Comparison of ENCODE assay signal across 11 cellular contexts in the genomic region with DNA sequence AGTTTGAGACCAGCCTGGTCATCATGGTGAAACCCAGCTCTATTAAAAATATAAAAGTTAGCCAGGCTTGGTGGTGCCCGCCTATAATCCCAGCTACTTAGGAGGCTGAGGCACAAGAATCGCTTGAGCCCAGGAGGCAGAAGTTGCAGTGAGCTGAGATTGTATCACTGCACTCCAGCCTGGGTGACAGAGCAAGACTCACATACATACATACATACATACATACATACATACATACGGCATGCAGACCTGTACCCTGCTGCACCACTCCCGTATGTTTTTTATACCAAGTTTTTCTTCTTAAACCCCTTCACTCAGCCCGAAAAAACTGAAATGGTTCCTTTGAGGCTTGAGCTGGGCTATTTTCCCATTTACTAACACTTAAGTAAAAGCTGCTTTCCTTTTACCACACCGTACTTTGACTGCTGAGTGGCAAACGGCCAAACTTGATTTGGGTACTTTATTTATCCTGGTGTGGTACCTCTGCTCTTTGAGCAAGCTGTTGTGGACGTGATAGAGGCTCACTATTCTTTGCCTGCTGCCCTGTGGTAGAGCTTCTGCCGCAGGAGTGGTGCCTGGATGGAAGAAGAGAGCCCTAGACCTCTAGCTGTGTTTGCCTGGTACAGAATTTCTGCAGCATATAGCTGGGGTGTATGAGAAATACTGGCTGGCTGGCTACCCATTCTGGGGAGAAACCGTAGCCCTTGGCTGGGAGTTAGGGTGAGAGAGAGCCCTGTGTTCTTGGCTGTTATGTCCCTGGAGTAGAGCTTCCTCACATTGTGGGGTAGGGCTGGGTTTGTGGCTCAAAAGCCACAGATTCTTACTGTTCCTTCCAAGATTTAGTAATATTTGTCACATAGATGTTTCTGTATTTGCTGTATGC. TPM values are rescaled to one million over a fixed set of nuclear protein-coding genes. Genes with fewer than 3 reads are reported as not detected.
A peak's percentile ranks its signal among the peaks of the same experiment; 100 is the strongest.
DNase-seq lines count a peak whose midpoint lies in the region; ATAC-seq and TF ChIP-seq lines count a peak whose summit lies in the region.
"Had no signal": no experiment of that assay in that cellular context is flagged by ENCODE, and none has a peak within 500 bp of the region (broad histone marks: within the 10 kb centered on the region; RNA-seq: fewer than 3 reads in every experiment).

No MANE protein-coding gene starts in this region.

- peak; percentile 29 for DNase-seq in SKM-1 treated with dmso at 0.1 percent for 144 hours (lab: John Stamatoyannopoulos, UW; ENCODE audit: unreplicated experiment)
- no peak for DNase-seq in SKM-1 (lab: John Stamatoyannopoulos, UW; ENCODE audit: unreplicated experiment)
- DNase-seq in cardiac fibroblast (ENCODE audit: low read depth in 2 of 2), result peak; percentile 37 to 55
- peak in 1 of 2 donors; percentile 22 for DNase-seq in thyroid gland
- DNase-seq in stimulated activated CD4-positive, alpha-beta T cell treated with anti-CD3 and anti-CD28 coated beads, Interleukin-1b, Interleukin-23, amount 100 ng/mL, for 48 hours, result no peak
- DNase-seq in pons (ENCODE audit: low spot score), result no peak
- DNase-seq: foreskin keratinocyte, NCI-H1105 had no signal

- TF ChIP-seq POLR2A in thyroid gland (IDR thresholded peaks at IDR 0.05), result no peak

- H3K4me1 ChIP-seq in thyroid gland, result peaks cover 11 to 18% of the 10 kb centered on the region in 2 donors
- H3K4me1 ChIP-seq: foreskin keratinocyte had no signal

- no peak for TF ChIP-seq CTCF in cardiac fibroblast (IDR thresholded peaks at IDR 0.05; ENCODE audit: low read depth, low read length)
- no peak for TF ChIP-seq CTCF in thyroid gland (IDR thresholded peaks at IDR 0.05)

- 60 to 69% methylated on average over 10 of the region's 10 CpGs for WGBS in thyroid gland, 2 donors

- H3K27ac ChIP-seq in layer of hippocampus (ENCODE audit: low read depth, low read length) (peak overlapping the region; percentile 77), thyroid gland (peak overlapping the region; percentile 35 to 75 (median 35))
- H3K27ac ChIP-seq: foreskin keratinocyte, thoracic aorta had no signal

- H3K27me3 ChIP-seq in layer of hippocampus (ENCODE audit: control insufficient read depth, insufficient read depth, low read length) (no peaks in the 10 kb centered on the region), thyroid gland (no peaks in the 10 kb centered on the region)
- H3K27me3 ChIP-seq: foreskin keratinocyte had no signal

- H3K9me3 ChIP-seq in thyroid gland, result no peaks in the 10 kb centered on the region
- H3K9me3 ChIP-seq: thoracic aorta had no signal

- intact Hi-C loops in thyroid gland (cut with DNase I), result no loop called here

- no peak for ATAC-seq in HG03196 (IDR thresholded peaks at IDR 0.05; ENCODE audit: unreplicated experiment)
- ATAC-seq: foreskin keratinocyte had no signal

- no peaks in the 10 kb centered on the region for H3K36me3 ChIP-seq in thyroid gland
- H3K36me3 ChIP-seq: thoracic aorta had no signal

- no peak overlapping the region for H3K4me3 ChIP-seq in cardiac fibroblast (replicated peaks in 1 of 2; ENCODE audit: low read depth in 2 of 2, low read length in 2 of 2)
- H3K4me3 ChIP-seq in thyroid gland (replicated peaks in 1 of 3), result no peak overlapping the region
- H3K4me3 ChIP-seq: thoracic aorta had no signal

RNA-seq across cellular contexts. Expression of a gene that starts 19.4 kb away (rescaled TPM):
- total RNA-seq in thyroid gland, result 10 to 100 TPM; 24.5 to 37.2 (median 32.2) TPM

RNA-seq across cellular contexts. Expression of a gene that starts 28.3 kb away (rescaled TPM):
- 10 to 100 TPM; 20.0 to 36.7 (median 22.0) TPM for total RNA-seq in thyroid gland

Comparison
In these comparisons a context has a peak if more than half of its experiments do, and no peak if none do; other contexts are left out.
1. DNase-seq: peak in SKM-1 treated with dmso at 0.1 percent for 144 hours (single experiment) and cardiac fibroblast (2 of 2); none in SKM-1 (single experiment), stimulated activated CD4-positive, alpha-beta T cell treated with anti-CD3 and anti-CD28 coated beads, Interleukin-1b, Interleukin-23, amount 100 ng/mL, for 48 hours (single experiment) and pons (single experiment).